Comparison of ENCODE assay signal across 22 cellular contexts in the genomic region with DNA sequence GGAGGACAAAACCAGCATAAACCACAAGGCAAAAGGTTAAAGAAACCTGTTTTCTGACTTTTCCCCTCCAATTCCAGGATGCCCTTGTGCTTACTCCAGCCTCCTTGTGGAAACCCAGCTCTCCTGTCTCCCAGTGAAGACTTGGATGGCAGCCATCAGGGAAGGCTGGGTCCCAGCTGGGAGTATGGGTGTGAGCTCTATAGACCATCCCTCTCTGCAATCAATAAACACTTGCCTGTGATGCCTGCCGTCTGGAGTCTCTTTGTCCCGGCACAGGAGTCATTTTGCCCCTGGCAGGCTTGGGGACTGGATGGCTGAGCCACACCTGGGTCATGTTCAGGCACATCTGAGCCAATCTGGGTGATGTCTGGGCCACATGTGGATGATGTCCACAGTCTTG. TPM values are rescaled to one million over a fixed set of nuclear protein-coding genes. Genes with fewer than 3 reads are reported as not detected.
"Had no signal": no experiment of that assay in that cellular context is flagged by ENCODE, and none has a peak within 500 bp of the region (broad histone marks: within the 10 kb centered on the region; RNA-seq: fewer than 3 reads in every experiment).

No MANE protein-coding gene starts in this region.

- H3K4me1 ChIP-seq: ascending aorta, esophagus muscularis mucosa, gastroesophageal sphincter, heart right ventricle, left lung, sigmoid colon, upper lobe of right lung had no signal

- H3K27ac ChIP-seq: ascending aorta, coronary artery, esophagus muscularis mucosa, gastroesophageal sphincter, heart right ventricle, left lung, sigmoid colon, thoracic aorta, upper lobe of right lung, WERI-Rb-1 had no signal

- H3K9me3 ChIP-seq: ascending aorta, esophagus muscularis mucosa, gastroesophageal sphincter, heart right ventricle, left lung, sigmoid colon, thoracic aorta, upper lobe of right lung had no signal

- DNase-seq: activated CD4-positive, alpha-beta T cell treated with anti-CD3 and anti-CD28 coated beads for 1 hour; activated CD8-positive, alpha-beta memory T cell treated with anti-CD3 and anti-CD28 coated beads for 24 hours; activated CD8-positive, alpha-beta memory T cell treated with anti-CD3 and anti-CD28 coated beads, Interleukin-2, amount 50 U/mL, for 48 hours; activated effector memory CD4-positive, alpha-beta T cell treated with Interleukin-2 at 50 U/mL for 16 hours; activated T-cell treated with anti-CD3 and anti-CD28 coated beads, Interleukin-2, amount 50 U/mL, for 48 hours; effector CD4-positive, alpha-beta T cell; heart right ventricle; left lung; sigmoid colon; stimulated activated CD4-positive, alpha-beta T cell treated with anti-CD3 and anti-CD28 coated beads, Interleukin-4, amount 100 ng/mL, for 4 hours; stimulated activated naive B cell treated with anti-CD40 and anti-IgM and Interleukin-4, amounts not matched to agents 10 μg/mL and 1 μg/mL and 100 μg/mL, for 72 hours; upper lobe of right lung; WERI-Rb-1 had no signal

- H3K36me3 ChIP-seq: ascending aorta, esophagus muscularis mucosa, gastroesophageal sphincter, heart right ventricle, left lung, sigmoid colon, thoracic aorta, upper lobe of right lung, WERI-Rb-1 had no signal

- ATAC-seq: gastroesophageal sphincter; heart right ventricle; left lung; natural killer cell treated with Interleukin-12 subunit alpha and Interleukin-12 subunit beta and Interleukin-15 and Interleukin-18, amount 100 ng/mL, for 72 hours; stimulated activated naive B cell treated with anti-CD40 and anti-IgM and Interleukin-4, amounts not matched to agents 10 μg/mL and 1 μg/mL and 100 μg/mL, for 72 hours; upper lobe of right lung had no signal

- H3K27me3 ChIP-seq: ascending aorta, sigmoid colon, upper lobe of right lung had no signal

- H3K4me3 ChIP-seq: ascending aorta, coronary artery, esophagus muscularis mucosa, gastroesophageal sphincter, heart right ventricle, left lung, sigmoid colon, thoracic aorta, upper lobe of right lung had no signal

RNA-seq across cellular contexts. Expression of a gene that starts 26.6 kb away (rescaled TPM):
- total RNA-seq: ascending aorta; esophagus muscularis mucosa; heart right ventricle; kidney epithelial cell; lung microvascular endothelial cell; mesothelial cell of epicardium; natural killer cell treated with Interleukin-12 subunit alpha and Interleukin-12 subunit beta and Interleukin-15 and Interleukin-18, amount 100 ng/mL, for 72 hours; sigmoid colon; thoracic aorta had no signal
- polyA plus RNA-seq: sigmoid colon had no signal
